ENCODE assay signal across 8 cellular contexts in the genomic region with DNA sequence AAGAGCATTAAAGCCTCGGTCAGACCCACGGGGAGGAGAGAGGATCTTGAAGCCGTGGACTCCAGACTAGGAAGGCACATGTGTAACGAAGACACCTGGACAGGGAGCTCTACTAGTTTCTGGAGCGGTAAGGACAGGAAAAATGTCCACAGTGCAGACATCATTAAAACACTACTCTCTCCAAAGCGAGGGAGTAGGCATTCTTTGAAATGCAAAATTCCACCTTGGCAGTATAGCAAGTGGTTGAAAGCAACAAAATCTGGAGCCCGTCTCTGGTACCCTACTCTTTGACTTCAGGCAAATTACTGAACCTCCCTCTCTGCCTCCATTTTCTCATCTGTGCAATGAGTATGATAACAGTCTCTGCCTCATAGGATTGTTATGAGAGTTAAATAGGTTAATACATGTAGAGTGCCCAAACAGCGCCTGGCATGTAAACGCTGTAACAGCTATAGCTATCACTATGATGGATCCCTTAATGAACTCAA. TPM values are rescaled to one million over a fixed set of nuclear protein-coding genes. Genes with fewer than 3 reads are reported as not detected.
A peak's percentile ranks its signal among the peaks of the same experiment; 100 is the strongest.
DNase-seq lines count a peak whose midpoint lies in the region; ATAC-seq and TF ChIP-seq lines count a peak whose summit lies in the region.
"Had no signal": no experiment of that assay in that cellular context is flagged by ENCODE, and none has a peak within 500 bp of the region (broad histone marks: within the 10 kb centered on the region; RNA-seq: fewer than 3 reads in every experiment).

No MANE protein-coding gene starts in this region.

- DNase-seq in H7 (no peak), smooth muscle cell (lab: John Stamatoyannopoulos, UW; ENCODE audit: unreplicated experiment) (no peak), cortex of kidney (lab: John Stamatoyannopoulos, UW) (no peak), uterus (no peak)
- DNase-seq in activated T-helper 1 cell treated with anti-CD3 and anti-CD28 coated beads, Interleukin-12 subunit alpha, Interleukin-12 subunit beta, Interleukin-2, Interleukin-4 antibody, amounts not matched to agents 30 ng/mL and 10 ng/mL and 1 ng/mL, durations not matched to agents 14 hours and 24 hours and 36 hours (ENCODE audit: low spot score), result no peak

- H3K4me3 ChIP-seq in H7 (ENCODE audit: insufficient read depth, low read depth, low read length), result peak overlapping the region; percentile 71
- H3K4me3 ChIP-seq in iPS-18a (ENCODE audit: low read length), result peak overlapping the region; percentile 67
- peak overlapping the region; percentile 38 for H3K4me3 ChIP-seq in smooth muscle cell
- H3K4me3 ChIP-seq in uterus, result no peak overlapping the region
- H3K4me3 ChIP-seq: SJSA1 had no signal

- intact Hi-C loops in activated T-helper 1 cell treated with anti-CD3 and anti-CD28 coated beads, Interleukin-12 subunit alpha, Interleukin-12 subunit beta, Interleukin-2, Interleukin-4 antibody, amounts not matched to agents 30 ng/mL and 10 ng/mL and 1 ng/mL, durations not matched to agents 14 hours and 24 hours and 36 hours (cut with micrococcal nuclease), result no loop called here
- intact Hi-C loops in uterus (cut with DNase I; ENCODE audit: low total_unique reads), result no loop called here

- H3K4me1 Mint-ChIP-seq in activated T-helper 1 cell treated with anti-CD3 and anti-CD28 coated beads, Interleukin-12 subunit alpha, Interleukin-12 subunit beta, Interleukin-2, Interleukin-4 antibody, amounts not matched to agents 30 ng/mL and 10 ng/mL and 1 ng/mL, durations not matched to agents 14 hours and 24 hours and 36 hours (ENCODE audit: low read depth), result peaks cover 7% of the 10 kb centered on the region

- H3K4me2 ChIP-seq in smooth muscle cell, result peak overlapping the region; percentile 82

- H3K27me3 ChIP-seq in H7 (ENCODE audit: control insufficient read depth, insufficient read depth, low read length) (peaks cover 8% of the 10 kb centered on the region), iPS-18a (ENCODE audit: control insufficient read depth, insufficient read depth, low read length) (peaks cover 5% of the 10 kb centered on the region), smooth muscle cell (ENCODE audit: low read depth) (peaks cover 11% of the 10 kb centered on the region), uterus (no peaks in the 10 kb centered on the region)

- peaks cover 14% of the 10 kb centered on the region for H3K27me3 Mint-ChIP-seq in activated T-helper 1 cell treated with anti-CD3 and anti-CD28 coated beads, Interleukin-12 subunit alpha, Interleukin-12 subunit beta, Interleukin-2, Interleukin-4 antibody, amounts not matched to agents 30 ng/mL and 10 ng/mL and 1 ng/mL, durations not matched to agents 14 hours and 24 hours and 36 hours (ENCODE audit: insufficient read depth)

- ATAC-seq in GM21825 (IDR thresholded peaks at IDR 0.05; ENCODE audit: unreplicated experiment), result no peak

- no peaks in the 10 kb centered on the region for H3K79me2 ChIP-seq in smooth muscle cell (ENCODE audit: low read depth)

- no peaks in the 10 kb centered on the region for H3K9me3 Mint-ChIP-seq in activated T-helper 1 cell treated with anti-CD3 and anti-CD28 coated beads, Interleukin-12 subunit alpha, Interleukin-12 subunit beta, Interleukin-2, Interleukin-4 antibody, amounts not matched to agents 30 ng/mL and 10 ng/mL and 1 ng/mL, durations not matched to agents 14 hours and 24 hours and 36 hours

- H3K36me3 ChIP-seq in H7 (replicated peaks; ENCODE audit: control insufficient read depth, insufficient read depth, low read length), result no peaks in the 10 kb centered on the region; the same call in none of the 2 replicates
- H3K36me3 ChIP-seq in iPS-18a (ENCODE audit: control insufficient read depth, low read depth, low read length), result no peaks in the 10 kb centered on the region
- H3K36me3 ChIP-seq in smooth muscle cell (ENCODE audit: low read depth), result no peaks in the 10 kb centered on the region
- H3K36me3 ChIP-seq in uterus, result no peaks in the 10 kb centered on the region
- H3K36me3 ChIP-seq: SJSA1 had no signal

- H3K9ac ChIP-seq in iPS-18a (ENCODE audit: low read length) (peak overlapping the region; percentile 74), smooth muscle cell (ENCODE audit: low read depth) (no peak overlapping the region)

- H3K4me1 ChIP-seq in iPS-18a (ENCODE audit: control insufficient read depth, low read depth, low read length) (peaks cover 16% of the 10 kb centered on the region), smooth muscle cell (ENCODE audit: low read depth) (peaks cover 5% of the 10 kb centered on the region), uterus (peaks cover 0 to 5% of the 10 kb centered on the region in 2 donors)
- H3K4me1 ChIP-seq: SJSA1 had no signal

- no peaks in the 10 kb centered on the region for H3F3A ChIP-seq in smooth muscle cell (ENCODE audit: low read depth)

- no peaks in the 10 kb centered on the region for H3K36me3 Mint-ChIP-seq in activated T-helper 1 cell treated with anti-CD3 and anti-CD28 coated beads, Interleukin-12 subunit alpha, Interleukin-12 subunit beta, Interleukin-2, Interleukin-4 antibody, amounts not matched to agents 30 ng/mL and 10 ng/mL and 1 ng/mL, durations not matched to agents 14 hours and 24 hours and 36 hours (ENCODE audit: low read depth)

- peak overlapping the region; percentile 72 for H3K4me3 Mint-ChIP-seq in activated T-helper 1 cell treated with anti-CD3 and anti-CD28 coated beads, Interleukin-12 subunit alpha, Interleukin-12 subunit beta, Interleukin-2, Interleukin-4 antibody, amounts not matched to agents 30 ng/mL and 10 ng/mL and 1 ng/mL, durations not matched to agents 14 hours and 24 hours and 36 hours

- H3K27ac ChIP-seq in iPS-18a (ENCODE audit: low read length) (no peak overlapping the region), smooth muscle cell (ENCODE audit: low read depth) (no peak overlapping the region), uterus (no peak overlapping the region)
- H3K27ac ChIP-seq: SJSA1 had no signal

- peak overlapping the region; percentile 79 for H2AFZ ChIP-seq in smooth muscle cell (ENCODE audit: low read depth)

- H3K9me3 ChIP-seq in iPS-18a (ENCODE audit: control insufficient read depth, low read depth, low read length) (no peaks in the 10 kb centered on the region), smooth muscle cell (replicated peaks; ENCODE audit: low read depth) (no peaks in the 10 kb centered on the region), uterus (no peaks in the 10 kb centered on the region)
- H3K9me3 ChIP-seq: SJSA1 had no signal

- H4K20me1 ChIP-seq in smooth muscle cell (ENCODE audit: low read depth), result no peaks in the 10 kb centered on the region

- 27% methylated on average over 9 of the region's 9 CpGs for WGBS in smooth muscle cell (ENCODE audit: low lambda C conversion rate)

- TF ChIP-seq CTCF in smooth muscle cell (IDR thresholded peaks at IDR 0.05; ENCODE audit: borderline replicate concordance, insufficient read depth, poor library complexity, severe bottlenecking) (no peak), uterus (IDR thresholded peaks at IDR 0.05) (no peak)

- TF ChIP-seq POLR2A in uterus (IDR thresholded peaks at IDR 0.05), result no peak

- H3K27ac Mint-ChIP-seq in activated T-helper 1 cell treated with anti-CD3 and anti-CD28 coated beads, Interleukin-12 subunit alpha, Interleukin-12 subunit beta, Interleukin-2, Interleukin-4 antibody, amounts not matched to agents 30 ng/mL and 10 ng/mL and 1 ng/mL, durations not matched to agents 14 hours and 24 hours and 36 hours, result no peak overlapping the region

RNA-seq across cellular contexts. Expression of a gene that starts 0.4 kb away (rescaled TPM):
- total RNA-seq in H7 (2014; rRNA removed; shearing (Covaris generic)), result 20.1 and 28.1 TPM in 2 replicates
- total RNA-seq in activated T-helper 1 cell treated with anti-CD3 and anti-CD28 coated beads, Interleukin-12 subunit alpha, Interleukin-12 subunit beta, Interleukin-2, Interleukin-4 antibody, amounts not matched to agents 30 ng/mL and 10 ng/mL and 1 ng/mL, durations not matched to agents 14 hours and 24 hours and 36 hours, result not detected in 2 replicates
- not detected in 2 replicates for total RNA-seq in smooth muscle cell
- polyA plus RNA-seq in smooth muscle cell, result 0.44 TPM in 1 of 2 replicates, not detected in the other
- 1 to 10 TPM in 2 of 4 donors, not detected in 2; 1.5 to 2.7 TPM for total RNA-seq in uterus
- total RNA-seq: SJSA1 had no signal

RNA-seq across cellular contexts. Expression of a gene that starts 11.0 kb away (rescaled TPM):
- not detected in 2 replicates for total RNA-seq in H7 (2014; rRNA removed; shearing (Covaris generic))
- total RNA-seq in activated T-helper 1 cell treated with anti-CD3 and anti-CD28 coated beads, Interleukin-12 subunit alpha, Interleukin-12 subunit beta, Interleukin-2, Interleukin-4 antibody, amounts not matched to agents 30 ng/mL and 10 ng/mL and 1 ng/mL, durations not matched to agents 14 hours and 24 hours and 36 hours, result not detected in 2 replicates
- total RNA-seq in smooth muscle cell (not detected in 2 replicates), uterus (not detected)
- not detected in 2 replicates for polyA plus RNA-seq in smooth muscle cell
- total RNA-seq: SJSA1 had no signal

Comparison
In these comparisons a context has a peak if more than half of its experiments do, and no peak if none do; other contexts are left out.
1. H3K4me3 ChIP-seq: peak in H7 (single experiment), iPS-18a (single experiment) and smooth muscle cell (single experiment); none in uterus (0 of 2).